ENCODE assay signal across 8 cellular contexts in genomic region chr1:15603966-15604282, GRCh38. TPM values are rescaled to one million over a fixed set of nuclear protein-coding genes. Genes with fewer than 3 reads are reported as not detected.
DNase-seq lines count a peak whose midpoint lies in the region; ATAC-seq, FAIRE-seq and TF ChIP-seq lines count a peak whose summit lies in the region.
"Not testable (repeated sequence)": the region's sequence is repeated elsewhere in the genome, so short reads cannot be mapped to it uniquely, and the experiment has no call there.

No MANE protein-coding gene starts in this region.

- H3K27ac ChIP-seq in IMR-90 (ENCODE audit: insufficient read depth, low read length): peak overlapping the region; percentile 36
- not testable (repeated sequence) for H3K27ac ChIP-seq in GM12878 (ENCODE audit: control insufficient read depth, insufficient read depth); osteoblast (ENCODE audit: low read depth, low read length)
- peak overlapping the region; percentile 69 for H3K27ac ChIP-seq in HepG2 (ENCODE audit: extremely low read length, insufficient read depth, low read length)
- H3K27ac ChIP-seq in substantia nigra (ENCODE audit: low read depth, low read length, poor library complexity, severe bottlenecking): peak overlapping the region; percentile 77

- H3K4me1 Mint-ChIP-seq in activated B cell treated with CpG ODN at 0.5 μM for 24 hours: peaks cover 14% of the 10 kb centered on the region

- H3K9me3 ChIP-seq in IMR-90 (ENCODE audit: control insufficient read depth, insufficient read depth, low read length); GM12878 (replicated peaks; ENCODE audit: control insufficient read depth, insufficient read depth, low read length); HepG2 (ENCODE audit: low read length); osteoblast (ENCODE audit: low read depth, low read length): not testable (repeated sequence)

- H2BK120ac ChIP-seq in IMR-90 (ENCODE audit: low read depth, low read length): not testable (repeated sequence)

- not testable (repeated sequence) for TF ChIP-seq CTCF in BJ (IDR thresholded peaks at IDR 0.05; ENCODE audit: insufficient read depth, low read depth, low read length); IMR-90 (conservative IDR thresholded peaks at IDR 0.05; ENCODE audit: low read depth, low read length); activated B cell treated with CpG ODN at 0.5 μM for 24 hours (IDR thresholded peaks at IDR 0.05); GM12878 (IDR thresholded peaks at IDR 0.05 in 2 of 3, conservative IDR thresholded peaks at IDR 0.05 in 1 of 3; ENCODE audit: control insufficient read depth in 2 of 3, extremely low read depth in 1 of 3, insufficient read depth in 1 of 3, low read depth in 3 of 3, low read length in 3 of 3); epithelial cell of proximal tubule (conservative IDR thresholded peaks at IDR 0.05; ENCODE audit: low read depth, low read length); HepG2 (CRISPR knock-in tag; IDR thresholded peaks at IDR 0.05); osteoblast (IDR thresholded peaks at IDR 0.05; ENCODE audit: extremely low read depth, low read depth, low read length)

- not testable (repeated sequence) for H3K56ac ChIP-seq in IMR-90 (ENCODE audit: extremely low read depth, insufficient read depth, low read length)

- CTCF ChIA-PET in BJ (lab: Yijun Ruan, JAX): interaction anchor here (2.3 kb wide), 1 partner anchor 137 kb away, joined by 12 read pairs; no protein-coding TSS in a partner anchor
- CTCF ChIA-PET in IMR-90 (lab: Yijun Ruan, JAX): interaction anchor here (1.2 kb wide), 1 partner anchor 14 kb away, joined by 3 read pairs; no protein-coding TSS in a partner anchor
- CTCF ChIA-PET in activated B cell treated with CpG ODN at 0.5 μM for 24 hours (lab: Charles Lee): interaction anchor here (0.5 to 1.0 kb wide), 3 partner anchors 12 to 241 kb away, joined by 3 read pairs; no protein-coding TSS in a partner anchor
- CTCF ChIA-PET in GM12878 (lab: Yijun Ruan, JAX): interaction anchor here (0.8 to 1.6 kb wide), 5 partner anchors 12 to 188 kb away, joined by 3 to 8 read pairs (median 4); partner anchors contain the start of gene DDI2
- CTCF ChIA-PET in HepG2 (lab: Yijun Ruan, JAX; ENCODE audit: low intra/inter-chr PET ratio, low total read pairs): not testable (repeated sequence)

- POLR2A ChIA-PET in BJ (lab: Charles Lee): not testable (repeated sequence)
- POLR2A ChIA-PET in IMR-90 (lab: Charles Lee; ENCODE audit: unreplicated experiment): interaction anchor here (1.0 kb wide), 1 partner anchor 23 kb away, joined by 3 read pairs; no protein-coding TSS in a partner anchor
- POLR2A ChIA-PET in activated B cell treated with CpG ODN at 0.5 μM for 24 hours (lab: Charles Lee): interaction anchor here (0.9 to 2.6 kb wide), 15 partner anchors 8 to 837 kb away, joined by 3 to 70 read pairs (median 7); partner anchors contain the start of genes AGMAT, DDI2, DNAJC16 and NECAP2
- POLR2A ChIA-PET in GM12878 (lab: Charles Lee): interaction anchor here (1.1 to 2.4 kb wide), 3 partner anchors 10 to 14 kb away, joined by 4 to 18 read pairs (median 4); no protein-coding TSS in a partner anchor
- POLR2A ChIA-PET in HepG2 (lab: Yijun Ruan, JAX): interaction anchor here (1.0 to 7.6 kb wide), 6 partner anchors 13 to 138 kb away, joined by 3 to 188 read pairs (median 5); partner anchors contain the start of gene DDI2

- H4K20me1 ChIP-seq in IMR-90 (ENCODE audit: insufficient read depth, low read length); GM12878 (ENCODE audit: control insufficient read depth, insufficient read depth); HepG2 (ENCODE audit: insufficient read depth, low read length); osteoblast (ENCODE audit: insufficient read depth, low read length): not testable (repeated sequence)

- BruUV-seq in IMR-90 (replicated peaks; lab: Mats Ljungman, UMichigan); GM12878 (replicated peaks; lab: Mats Ljungman, UMichigan): not testable (repeated sequence)
- BruUV-seq in HepG2 (replicated peaks; lab: Mats Ljungman, UMichigan): TSS peak; percentile 90

- not testable (repeated sequence) for H3K9me3 Mint-ChIP-seq in activated B cell treated with CpG ODN at 0.5 μM for 24 hours

- in situ Hi-C loops in IMR-90 (cut with MboI; ENCODE audit: low sequenced_read_pairs); GM12878 (cut with MboI); HepG2 (cut with HindIII; ENCODE audit: extremely low pct_ligation_motif_present, low pct_unique_long_range_greater_than_20kb): not testable (repeated sequence)

- H2AFZ ChIP-seq in IMR-90 (replicated peaks; ENCODE audit: low read length, poor library complexity) (peak overlapping the region; percentile 98), GM12878 (ENCODE audit: control insufficient read depth, low read depth, low read length) (peak overlapping the region; percentile 97), HepG2 (ENCODE audit: low read length) (peak overlapping the region; percentile 48), osteoblast (ENCODE audit: low read length) (peak overlapping the region; percentile 72)

- peak overlapping the region; percentile 88 for H3K14ac ChIP-seq in IMR-90 (replicated peaks; ENCODE audit: low read depth, low read length)

- FAIRE-seq in GM12878 (lab: Jason Lieb, UNC); HepG2 (lab: Jason Lieb, UNC): not testable (repeated sequence)

- H2AK5ac ChIP-seq in IMR-90 (ENCODE audit: low read depth, low read length): not testable (repeated sequence)

- not testable (repeated sequence) for TF ChIP-seq POLR2A in IMR-90 (IDR thresholded peaks at IDR 0.05; ENCODE audit: low read depth, low read length); GM12878 (IDR thresholded peaks at IDR 0.05; ENCODE audit: low read depth, low read length); HepG2 (IDR thresholded peaks at IDR 0.05; ENCODE audit: insufficient read depth in 1 of 2, low read depth in 2 of 2, low read length in 2 of 2)

- H3K36me3 ChIP-seq in BJ (ENCODE audit: control insufficient read depth, insufficient read depth, low read length); IMR-90 (ENCODE audit: control insufficient read depth, insufficient read depth, low read length); GM12878 (ENCODE audit: control insufficient read depth in 2 of 2, insufficient read depth in 2 of 2, low read length in 1 of 2); HepG2 (replicated peaks in 1 of 2; ENCODE audit: control insufficient read depth in 1 of 2, insufficient read depth in 2 of 2, low read length in 2 of 2); osteoblast (ENCODE audit: insufficient read depth, low read length): not testable (repeated sequence)

- peak overlapping the region; percentile 94 to 95 for H4K8ac ChIP-seq in IMR-90 (ENCODE audit: low read depth in 2 of 2, low read length in 2 of 2)

- not testable (repeated sequence) for TF ChIP-seq EP300 in GM12878 (IDR thresholded peaks at IDR 0.05; ENCODE audit: borderline replicate concordance in 1 of 2, control insufficient read depth in 1 of 2, low read depth in 2 of 2, low read length in 2 of 2); HepG2 (IDR thresholded peaks at IDR 0.05; ENCODE audit: low read depth in 2 of 2, low read length in 2 of 2)
- 0 out of 2 replicates have a peak, but pooled peaks have one; percentile 3 for TF ChIP-seq EP300 in HepG2 (CRISPR knock-in tag; IDR thresholded peaks at IDR 0.05; ENCODE audit: borderline replicate concordance)

- dilution Hi-C loops in IMR-90 (cut with HindIII; ENCODE audit: low sequenced_read_pairs, unreplicated experiment): not testable (repeated sequence)

- not testable (repeated sequence) for H3K9me1 ChIP-seq in IMR-90 (ENCODE audit: insufficient read depth, low read length)

- not testable (repeated sequence) for H3K4me1 ChIP-seq in IMR-90 (ENCODE audit: control insufficient read depth, insufficient read depth, low read length); GM12878 (ENCODE audit: control insufficient read depth, insufficient read depth, low read length)
- H3K4me1 ChIP-seq in HepG2 (ENCODE audit: insufficient read depth, low read length) (peaks cover 56% of the 10 kb centered on the region), osteoblast (ENCODE audit: insufficient read depth, low read length) (peaks cover 11% of the 10 kb centered on the region)

- RAD21 ChIA-PET in GM12878 (lab: Charles Lee; ENCODE audit: unreplicated experiment): interaction anchor here (1.0 kb wide), 1 partner anchor 137 kb away, joined by 3 read pairs; no protein-coding TSS in a partner anchor

- not testable (repeated sequence) for DNase-seq in BJ (ENCODE audit: low read depth); IMR-90; activated B cell treated with CpG ODN at 0.5 μM for 24 hours; GM12878 (ENCODE audit: low read depth, low spot score); epithelial cell of proximal tubule (ENCODE audit: low read depth); HepG2 (ENCODE audit: low spot score); osteoblast (ENCODE audit: insufficient read length, low spot score, missing footprints); substantia nigra (lab: John Stamatoyannopoulos, UW)

- peak overlapping the region; percentile 83 for H4K91ac ChIP-seq in IMR-90 (ENCODE audit: insufficient read depth, low read depth, low read length)

- not testable (repeated sequence) for H3K79me2 ChIP-seq in GM12878 (ENCODE audit: control insufficient read depth, insufficient read depth, low read length); HepG2 (ENCODE audit: insufficient read depth, low read length); osteoblast (ENCODE audit: insufficient read depth, low read length)

- peak overlapping the region; percentile 21; the same call in 1 of the 2 replicates for H3K18ac ChIP-seq in IMR-90 (ENCODE audit: low read depth, low read length)

- peak overlapping the region; percentile 77 for H2AK9ac ChIP-seq in IMR-90 (replicated peaks; ENCODE audit: low read depth, low read length, poor library complexity)

- H3K4me3 ChIP-seq in BJ (ENCODE audit: low read depth, low read length) (peak overlapping the region; percentile 70), IMR-90 (ENCODE audit: insufficient read depth, low read depth, low read length) (peak overlapping the region; percentile 50), GM12878 (peak overlapping the region; percentile 69; the same call in 1 of the 2 replicates), epithelial cell of proximal tubule (ENCODE audit: low read depth, low read length) (peak overlapping the region; percentile 84), HepG2 (replicated peaks in 1 of 3; ENCODE audit: insufficient read depth in 1 of 3, low read depth in 2 of 3, low read length in 3 of 3) (peak overlapping the region in 2 of 3 experiments; percentile 18 to 85; a peak in 4 of 6 replicates), osteoblast (ENCODE audit: insufficient read depth, low read length) (peak overlapping the region; percentile 85)

- not testable (repeated sequence) for H3K9ac ChIP-seq in IMR-90 (ENCODE audit: low read depth, low read length); GM12878 (ENCODE audit: control insufficient read depth, insufficient read depth, low read length)
- H3K9ac ChIP-seq in HepG2 (ENCODE audit: insufficient read depth, low read depth, low read length): peak overlapping the region; percentile 37; the same call in 1 of the 2 replicates

- WGBS in IMR-90 (ENCODE audit: extremely low coverage in 2 of 2, insufficient read length in 1 of 2), 2 experiments: 59% methylated on average over 9 of the region's 13 CpGs; no CpG with 5 or more reads in 1 of the 2 experiments
- 73% methylated on average over 13 of the region's 13 CpGs for WGBS in GM12878 (ENCODE audit: insufficient coverage, insufficient replicate concordance, low lambda C conversion rate, missing lambda C conversion rate)
- 55% methylated on average over 12 of the region's 13 CpGs for WGBS in HepG2 (ENCODE audit: low lambda C conversion rate)

- peak overlapping the region; percentile 21 for H2BK5ac ChIP-seq in IMR-90 (ENCODE audit: low read depth, low read length, poor library complexity, severe bottlenecking)

- intact Hi-C loops in IMR-90 (cut with micrococcal nuclease); GM12878 (cut with micrococcal nuclease; ENCODE audit: unreplicated experiment): not testable (repeated sequence)
- intact Hi-C loops in activated B cell treated with CpG ODN at 0.5 μM for 24 hours (cut with micrococcal nuclease) (loop anchor here (1.0 to 5.0 kb wide), 6 partner anchors 13 to 93 kb away; partner anchors contain the start of genes DDI2 and PLEKHM2), HepG2 (cut with micrococcal nuclease; ENCODE audit: unreplicated experiment) (loop anchor here (10.0 kb wide), 1 partner anchor 79 kb away; the partner anchor contains the start of genes CASP9 and DNAJC16)

- H3K36me3 Mint-ChIP-seq in activated B cell treated with CpG ODN at 0.5 μM for 24 hours (ENCODE audit: low read depth): not testable (repeated sequence)

- not testable (repeated sequence) for H2BK20ac ChIP-seq in IMR-90 (ENCODE audit: low read depth, low read length)

- not testable (repeated sequence) for H3K27me3 Mint-ChIP-seq in activated B cell treated with CpG ODN at 0.5 μM for 24 hours

- H3K4me2 ChIP-seq in IMR-90 (ENCODE audit: low read depth, low read length): peak overlapping the region; percentile 84
- peak overlapping the region; percentile 94 for H3K4me2 ChIP-seq in GM12878 (ENCODE audit: control insufficient read depth, insufficient read depth)
- peak overlapping the region; percentile 95 for H3K4me2 ChIP-seq in HepG2 (ENCODE audit: low read depth, low read length)
- H3K4me2 ChIP-seq in osteoblast (ENCODE audit: insufficient read depth, low read length): peak overlapping the region; percentile 86

- H3K23ac ChIP-seq in IMR-90 (ENCODE audit: low read depth, low read length): peak overlapping the region; percentile 57

- H3K79me1 ChIP-seq in IMR-90 (ENCODE audit: low read depth in 1 of 2, low read length in 2 of 2): not testable (repeated sequence)

- peak overlapping the region; percentile 81 for H3K27ac Mint-ChIP-seq in activated B cell treated with CpG ODN at 0.5 μM for 24 hours

- 0 out of 3 replicates have a peak overlapping the region, but pooled peaks have one; percentile 36 for H2BK15ac ChIP-seq in IMR-90 (ENCODE audit: low read depth, low read length)

- SMC1A ChIA-PET in GM12878 (lab: Charles Lee; ENCODE audit: uncharacterized antibody, unreplicated experiment): interaction anchor here (1.1 to 1.8 kb wide), 6 partner anchors 12 to 24 kb away, joined by 3 to 5 read pairs (median 4); no protein-coding TSS in a partner anchor

- H4K5ac ChIP-seq in IMR-90 (ENCODE audit: low read depth, low read length): peak overlapping the region; percentile 81

- peak overlapping the region; percentile 59 for H3K4ac ChIP-seq in IMR-90 (ENCODE audit: low read depth, low read length)

- not testable (repeated sequence) for ATAC-seq in IMR-90 (ENCODE audit: low read depth); activated B cell treated with CpG ODN at 0.5 μM for 24 hours (ENCODE audit: low read depth); GM12878; HepG2

- TF ChIP-seq RAD21 in IMR-90 (IDR thresholded peaks at IDR 0.05; ENCODE audit: low read length); GM12878 (IDR thresholded peaks at IDR 0.05; ENCODE audit: insufficient read depth, low read depth, low read length); HepG2 (CRISPR knock-in tag; IDR thresholded peaks at IDR 0.05): not testable (repeated sequence)

- H3K27me3 ChIP-seq in BJ (ENCODE audit: control insufficient read depth, insufficient read depth, low read length); IMR-90 (ENCODE audit: control insufficient read depth, insufficient read depth, low read length); GM12878 (replicated peaks in 1 of 2; ENCODE audit: control insufficient read depth in 2 of 2, insufficient read depth in 2 of 2, low read length in 1 of 2); HepG2 (ENCODE audit: control insufficient read depth in 1 of 2, insufficient read depth in 2 of 2, low read length in 2 of 2); osteoblast (ENCODE audit: insufficient read depth, low read length): not testable (repeated sequence)

- H3K4me3 Mint-ChIP-seq in activated B cell treated with CpG ODN at 0.5 μM for 24 hours: peak overlapping the region; percentile 85

RNA-seq across cellular contexts. Expression of gene DDI2, which starts 13.3 kb away (rescaled TPM):
- polyA plus RNA-seq in BJ (2011; rRNA removed): 5.9 and 6.4 TPM in 2 replicates
- 9.7 and 14.0 TPM in 2 replicates for polyA minus RNA-seq in BJ (2011; rRNA and poly(A)+ RNA removed)
- total RNA-seq in IMR-90 (2012; rRNA removed): 8.6 and 13.4 TPM in 2 replicates
- 3.8 and 6.0 TPM in 2 replicates for polyA plus RNA-seq in IMR-90 (2012; rRNA removed)
- polyA plus RNA-seq in IMR-90 (2012; cell fraction: cytosol; rRNA removed): 3.1 and 5.7 TPM in 2 replicates
- polyA plus RNA-seq in IMR-90 (2012; cell fraction: nucleus; rRNA removed; ENCODE audit: low replicate concordance): 4.3 and 7.0 TPM in 2 replicates
- 45.8 and 59.1 TPM in 2 replicates for total RNA-seq in activated B cell treated with CpG ODN at 0.5 μM for 24 hours
- 151 and 156 TPM in 2 replicates for total RNA-seq in GM12878 (2013; cell fraction: nucleolus; rRNA removed)
- 24.1 TPM in 2 replicates for total RNA-seq in GM12878 (2014; rRNA removed)
- total RNA-seq in GM12878 (2014; rRNA removed; fragmentation: Illumina TruSeq; extraction: Trizol): 17.1 and 17.3 TPM in 2 replicates
- 29.1 and 33.1 TPM in 2 replicates for total RNA-seq in GM12878 (2021)
- 6.8 TPM for polyA plus RNA-seq in GM12878 (2011; ENCODE audit: low read depth)
- 10.8 TPM in 2 replicates for polyA plus RNA-seq in GM12878 (2011; rRNA removed)
- polyA plus RNA-seq in GM12878 (2011; cell fraction: cytosol; rRNA removed): 8.2 and 8.9 TPM in 2 replicates
- 15.8 and 24.9 TPM in 2 replicates for polyA plus RNA-seq in GM12878 (2011; cell fraction: nucleus; rRNA removed)
- 8.3 and 9.0 TPM in 2 replicates for polyA plus RNA-seq in GM12878 (2012)
- 22.0 and 23.0 TPM in 2 replicates for polyA plus RNA-seq in GM12878 (2014; fragmentation: Illumina TruSeq; extraction: Trizol)
- polyA plus RNA-seq in GM12878 (2014; fragmentation: Nextera tagmentation; extraction: Ambion mirVana): 1 to 10 TPM; 3.3 to 3.6 TPM
- polyA plus RNA-seq in GM12878 (2014; rRNA removed): 11.6 and 12.3 TPM in 2 replicates
- 10 to 100 TPM in 1 of 2 experiments, 1 to 10 TPM in 1; 7.1 to 10.1 TPM for polyA plus RNA-seq in GM12878 (2016; fragmentation: Nextera tagmentation; extraction: Ambion mirVana)
- 30.9 and 42.4 TPM in 2 replicates for polyA minus RNA-seq in GM12878 (2011; rRNA and poly(A)+ RNA removed)
- 5.6 and 8.4 TPM in 2 replicates for polyA minus RNA-seq in GM12878 (2011; cell fraction: cytosol; rRNA and poly(A)+ RNA removed)
- polyA minus RNA-seq in GM12878 (2011; cell fraction: nucleus; rRNA and poly(A)+ RNA removed): 46.9 and 73.7 TPM in 2 replicates
- 8.4 and 8.5 TPM in 2 replicates for total RNA-seq in epithelial cell of proximal tubule
- total RNA-seq in HepG2 (2016; rRNA removed; fragmentation: Illumina TruSeq; extraction: Trizol): 25.7 and 34.0 TPM in 2 replicates
- total RNA-seq in HepG2 (2016; cell fraction: cytosol; rRNA removed; fragmentation: Illumina TruSeq; extraction: Trizol; ENCODE audit: low read depth): 5.9 and 7.5 TPM in 2 replicates
- 26.2 and 32.2 TPM in 2 replicates for total RNA-seq in HepG2 (2016; cell fraction: insoluble cytoplasmic fraction; rRNA removed; fragmentation: Illumina TruSeq; extraction: Trizol)
- total RNA-seq in HepG2 (2016; cell fraction: membrane; rRNA removed; fragmentation: Illumina TruSeq; extraction: Trizol): 11.2 and 13.9 TPM in 2 replicates
- total RNA-seq in HepG2 (2016; cell fraction: nucleus; rRNA removed; fragmentation: Illumina TruSeq; extraction: Trizol): 41.5 and 50.4 TPM in 2 replicates
- 8.5 and 10.1 TPM in 2 replicates for polyA plus RNA-seq in HepG2 (2011; rRNA removed)
- 5.5 and 7.7 TPM in 2 replicates for polyA plus RNA-seq in HepG2 (2011; cell fraction: cytosol; rRNA removed)
- 19.8 and 23.2 TPM in 2 replicates for polyA plus RNA-seq in HepG2 (2011; cell fraction: nucleus; rRNA removed)
- polyA plus RNA-seq in HepG2 (2012): 19.5 and 23.0 TPM in 2 replicates
- 1.1 and 1.3 TPM in 2 replicates for polyA plus RNA-seq in HepG2 (2016; cell fraction: cytosol; fragmentation: Illumina TruSeq; extraction: Trizol; ENCODE audit: low read depth)
- polyA plus RNA-seq in HepG2 (2016; cell fraction: insoluble cytoplasmic fraction; fragmentation: Illumina TruSeq; extraction: Trizol; ENCODE audit: low read depth): 22.9 and 23.8 TPM in 2 replicates
- 2.7 and 3.3 TPM in 2 replicates for polyA plus RNA-seq in HepG2 (2016; cell fraction: membrane; fragmentation: Illumina TruSeq; extraction: Trizol; ENCODE audit: low read depth)
- polyA plus RNA-seq in HepG2 (2016; cell fraction: nucleus; fragmentation: Illumina TruSeq; extraction: Trizol; ENCODE audit: insufficient read depth, low read depth): 23.7 and 25.3 TPM in 2 replicates
- 38.4 and 51.6 TPM in 2 replicates for polyA minus RNA-seq in HepG2 (2011; rRNA and poly(A)+ RNA removed; ENCODE audit: low replicate concordance)
- polyA minus RNA-seq in HepG2 (2011; cell fraction: cytosol; rRNA and poly(A)+ RNA removed): 15.5 and 15.8 TPM in 2 replicates
- polyA minus RNA-seq in HepG2 (2011; cell fraction: nucleus; rRNA and poly(A)+ RNA removed): 118 and 145 TPM in 2 replicates
- 29.3 and 29.5 TPM in 2 replicates for total RNA-seq in osteoblast

RNA-seq across cellular contexts. Expression of gene AGMAT, which starts 19.1 kb away (rescaled TPM):
- 1.1 and 1.2 TPM in 2 replicates for polyA plus RNA-seq in BJ (2011; rRNA removed)
- polyA minus RNA-seq in BJ (2011; rRNA and poly(A)+ RNA removed): 0.87 and 1.5 TPM in 2 replicates
- 0.18 and 0.28 TPM in 2 replicates for total RNA-seq in IMR-90 (2012; rRNA removed)
- polyA plus RNA-seq in IMR-90 (2012; rRNA removed): 0.20 and 0.26 TPM in 2 replicates
- 0.18 and 0.20 TPM in 2 replicates for polyA plus RNA-seq in IMR-90 (2012; cell fraction: cytosol; rRNA removed)
- polyA plus RNA-seq in IMR-90 (2012; cell fraction: nucleus; rRNA removed; ENCODE audit: low replicate concordance): 0.09 TPM in 2 replicates
- total RNA-seq in activated B cell treated with CpG ODN at 0.5 μM for 24 hours: 8.1 TPM in 2 replicates
- total RNA-seq in GM12878 (2013; cell fraction: nucleolus; rRNA removed): 2.2 and 2.5 TPM in 2 replicates
- total RNA-seq in GM12878 (2014; rRNA removed): 7.0 and 7.9 TPM in 2 replicates
- 5.0 and 5.3 TPM in 2 replicates for total RNA-seq in GM12878 (2014; rRNA removed; fragmentation: Illumina TruSeq; extraction: Trizol)
- total RNA-seq in GM12878 (2021): 6.9 and 7.4 TPM in 2 replicates
- polyA plus RNA-seq in GM12878 (2011; ENCODE audit: low read depth): 1.6 TPM
- polyA plus RNA-seq in GM12878 (2011; rRNA removed): 1.4 and 1.5 TPM in 2 replicates
- polyA plus RNA-seq in GM12878 (2011; cell fraction: cytosol; rRNA removed): 1.5 TPM in 2 replicates
- 0.45 and 0.57 TPM in 2 replicates for polyA plus RNA-seq in GM12878 (2011; cell fraction: nucleus; rRNA removed)
- polyA plus RNA-seq in GM12878 (2012): 2.0 and 2.3 TPM in 2 replicates
- 3.5 and 4.7 TPM in 2 replicates for polyA plus RNA-seq in GM12878 (2014; fragmentation: Illumina TruSeq; extraction: Trizol)
- 1 to 10 TPM in 1 of 2 experiments, under 1 TPM in 1; 0.47 to 1.6 TPM for polyA plus RNA-seq in GM12878 (2014; fragmentation: Nextera tagmentation; extraction: Ambion mirVana)
- polyA plus RNA-seq in GM12878 (2014; rRNA removed): 5.7 and 6.0 TPM in 2 replicates
- polyA plus RNA-seq in GM12878 (2016; fragmentation: Nextera tagmentation; extraction: Ambion mirVana): 1 to 10 TPM; 3.6 to 4.7 TPM
- polyA minus RNA-seq in GM12878 (2011; rRNA and poly(A)+ RNA removed): 1.2 and 1.3 TPM in 2 replicates
- polyA minus RNA-seq in GM12878 (2011; cell fraction: cytosol; rRNA and poly(A)+ RNA removed): 1.5 and 1.7 TPM in 2 replicates
- polyA minus RNA-seq in GM12878 (2011; cell fraction: nucleus; rRNA and poly(A)+ RNA removed): 0.24 and 0.38 TPM in 2 replicates
- total RNA-seq in epithelial cell of proximal tubule: 3.2 and 3.8 TPM in 2 replicates
- total RNA-seq in HepG2 (2016; rRNA removed; fragmentation: Illumina TruSeq; extraction: Trizol): 174 and 216 TPM in 2 replicates
- total RNA-seq in HepG2 (2016; cell fraction: cytosol; rRNA removed; fragmentation: Illumina TruSeq; extraction: Trizol; ENCODE audit: low read depth): 22.0 and 25.2 TPM in 2 replicates
- 174 and 209 TPM in 2 replicates for total RNA-seq in HepG2 (2016; cell fraction: insoluble cytoplasmic fraction; rRNA removed; fragmentation: Illumina TruSeq; extraction: Trizol)
- 86.5 and 94.9 TPM in 2 replicates for total RNA-seq in HepG2 (2016; cell fraction: membrane; rRNA removed; fragmentation: Illumina TruSeq; extraction: Trizol)
- total RNA-seq in HepG2 (2016; cell fraction: nucleus; rRNA removed; fragmentation: Illumina TruSeq; extraction: Trizol): 61.7 and 71.0 TPM in 2 replicates
- polyA plus RNA-seq in HepG2 (2011; rRNA removed): 52.6 and 59.1 TPM in 2 replicates
- polyA plus RNA-seq in HepG2 (2011; cell fraction: cytosol; rRNA removed): 56.4 and 64.1 TPM in 2 replicates
- polyA plus RNA-seq in HepG2 (2011; cell fraction: nucleus; rRNA removed): 19.8 and 21.4 TPM in 2 replicates
- polyA plus RNA-seq in HepG2 (2012): 42.6 and 66.8 TPM in 2 replicates
- 17.9 and 21.4 TPM in 2 replicates for polyA plus RNA-seq in HepG2 (2016; cell fraction: cytosol; fragmentation: Illumina TruSeq; extraction: Trizol; ENCODE audit: low read depth)
- polyA plus RNA-seq in HepG2 (2016; cell fraction: insoluble cytoplasmic fraction; fragmentation: Illumina TruSeq; extraction: Trizol; ENCODE audit: low read depth): 174 and 175 TPM in 2 replicates
- polyA plus RNA-seq in HepG2 (2016; cell fraction: membrane; fragmentation: Illumina TruSeq; extraction: Trizol; ENCODE audit: low read depth): 49.4 and 51.3 TPM in 2 replicates
- 65.8 and 75.1 TPM in 2 replicates for polyA plus RNA-seq in HepG2 (2016; cell fraction: nucleus; fragmentation: Illumina TruSeq; extraction: Trizol; ENCODE audit: insufficient read depth, low read depth)
- polyA minus RNA-seq in HepG2 (2011; rRNA and poly(A)+ RNA removed; ENCODE audit: low replicate concordance): 29.8 and 85.0 TPM in 2 replicates
- polyA minus RNA-seq in HepG2 (2011; cell fraction: cytosol; rRNA and poly(A)+ RNA removed): 46.5 and 48.4 TPM in 2 replicates
- polyA minus RNA-seq in HepG2 (2011; cell fraction: nucleus; rRNA and poly(A)+ RNA removed): 22.0 and 23.9 TPM in 2 replicates
- total RNA-seq in osteoblast: 2.2 and 2.7 TPM in 2 replicates

Comparison
In these comparisons a context has a peak if more than half of its experiments do, and no peak if none do; other contexts are left out.
1. H2AFZ ChIP-seq: peak in every context shown above with its lines; median percentile 98 in IMR-90; 97 in GM12878; 72 in osteoblast; 48 in HepG2.